ENCODE assay signal across 18 cellular contexts in genomic region chr12:7711133-7711532, GRCh38. TPM values are rescaled to one million over a fixed set of nuclear protein-coding genes. Genes with fewer than 3 reads are reported as not detected.
DNase-seq lines count a peak whose midpoint lies in the region; ATAC-seq and TF ChIP-seq lines count a peak whose summit lies in the region.
"Had no signal": no experiment of that assay in that cellular context is flagged by ENCODE, and none has a peak within 500 bp of the region (broad histone marks: within the 10 kb centered on the region; RNA-seq: fewer than 3 reads in every experiment).

DPPA3 (plus strand) TSS chr12:7711433; CDS start chr12:7711571, 138 bp downstream.

- CTCF ChIA-PET in OCI-LY7 (lab: Charles Lee; ENCODE audit: unreplicated experiment), result no interaction called here

- H2AFZ ChIP-seq in hepatocyte, result no peak within 1 kb of the TSS
- no peak within 1 kb of the TSS for H2AFZ ChIP-seq in OCI-LY7 (ENCODE audit: low read length)

- H4K20me1 ChIP-seq in hepatocyte (ENCODE audit: insufficient read depth, poor library complexity, severe bottlenecking), result no peaks in the 10 kb centered on the region
- H4K20me1 ChIP-seq in OCI-LY7 (ENCODE audit: insufficient read depth, low read length), result no peaks in the 10 kb centered on the region
- H4K20me1 ChIP-seq: BLaER1 had no signal

- POLR2A ChIA-PET in OCI-LY7 (lab: Charles Lee), result interaction anchor here (0.7 kb wide), 1 partner anchor 824 kb away, joined by 5 read pairs; no protein-coding TSS in a partner anchor

- H3K27ac ChIP-seq in cardiac muscle cell, result peak within 1 kb of the TSS; percentile 68
- no peak within 1 kb of the TSS for H3K27ac ChIP-seq in left ventricle myocardium inferior (replicated peaks)
- H3K27ac ChIP-seq in ectodermal cell (ENCODE audit: insufficient read depth, low read depth, low read length, poor library complexity, severe bottlenecking), result peak within 1 kb of the TSS; percentile 26
- H3K27ac ChIP-seq in hepatocyte, result no peak within 1 kb of the TSS
- H3K27ac ChIP-seq in OCI-LY7 (ENCODE audit: low read depth, low read length, poor library complexity, severe bottlenecking), result no peak within 1 kb of the TSS
- H3K27ac ChIP-seq: 22Rv1, BLaER1 had no signal

- no peaks in the 10 kb centered on the region for H3K4me1 Mint-ChIP-seq in T-helper 2 cell treated with Interferon-gamma antibody and Interleukin-4, amounts not matched to agents 5 μg/mL and 100 μg/mL, for 36 hours (ENCODE audit: low read depth)
- H3K4me1 Mint-ChIP-seq: CD14-positive monocyte; CD4-positive, alpha-beta memory T cell had no signal

- H3K4me2 ChIP-seq in hepatocyte, result peak within 1 kb of the TSS; percentile 27
- no peak within 1 kb of the TSS for H3K4me2 ChIP-seq in OCI-LY7 (ENCODE audit: low read length)
- H3K4me2 ChIP-seq: BLaER1 had no signal

- H3K27me3 ChIP-seq in cardiac muscle cell (no peaks in the 10 kb centered on the region), left ventricle myocardium inferior (ENCODE audit: low read depth) (peaks cover 29% of the 10 kb centered on the region), ectodermal cell (ENCODE audit: control insufficient read depth, insufficient read depth, low read length, poor library complexity, severe bottlenecking) (no peaks in the 10 kb centered on the region), hepatocyte (no peaks in the 10 kb centered on the region)
- H3K27me3 ChIP-seq: BLaER1 had no signal

- intact Hi-C loops in left ventricle myocardium inferior (cut with micrococcal nuclease) (no loop called here), OCI-LY7 (cut with micrococcal nuclease; ENCODE audit: unreplicated experiment) (no loop called here)

- H3K79me2 ChIP-seq in hepatocyte (no peaks in the 10 kb centered on the region), OCI-LY7 (ENCODE audit: insufficient read depth, low read depth, low read length) (no peaks in the 10 kb centered on the region)

- ATAC-seq in GM19324 (IDR thresholded peaks at IDR 0.05; ENCODE audit: low FRiP score, unreplicated experiment), result no peak
- ATAC-seq: HCT116 had no signal

- H3K9me2 ChIP-seq in hepatocyte (replicated peaks; ENCODE audit: insufficient read depth) (no peaks in the 10 kb centered on the region), OCI-LY7 (ENCODE audit: insufficient read depth, low read length) (no peaks in the 10 kb centered on the region)

- no peaks in the 10 kb centered on the region for H3K36me3 ChIP-seq in cardiac muscle cell
- no peaks in the 10 kb centered on the region for H3K36me3 ChIP-seq in left ventricle myocardium inferior
- H3K36me3 ChIP-seq in ectodermal cell (ENCODE audit: control insufficient read depth, insufficient read depth, low read length), result no peaks in the 10 kb centered on the region
- no peaks in the 10 kb centered on the region for H3K36me3 ChIP-seq in hepatocyte (replicated peaks; ENCODE audit: insufficient read depth, low read depth)
- no peaks in the 10 kb centered on the region for H3K36me3 ChIP-seq in OCI-LY7 (ENCODE audit: insufficient read depth, low read length)
- H3K36me3 ChIP-seq: BLaER1 had no signal

- no peaks in the 10 kb centered on the region for H3K9me3 Mint-ChIP-seq in T-helper 2 cell treated with Interferon-gamma antibody and Interleukin-4, amounts not matched to agents 5 μg/mL and 100 μg/mL, for 36 hours
- H3K9me3 Mint-ChIP-seq: CD4-positive, alpha-beta memory T cell had no signal

- DNase-seq in cardiac muscle cell (ENCODE audit: low read depth in 1 of 2, low spot score in 1 of 2) (no peak), left ventricle myocardium inferior (no peak), hepatocyte (ENCODE audit: low spot score) (no peak), OCI-LY7 (ENCODE audit: low spot score) (no peak)
- DNase-seq in T-helper 2 cell treated with Interferon-gamma antibody and Interleukin-4, amounts not matched to agents 5 μg/mL and 100 μg/mL, for 36 hours (ENCODE audit: low spot score), result no peak
- DNase-seq: Calu3; CD4-positive, alpha-beta memory T cell; DMS79 treated with DMSO at 0.1 percent for 48 hours; GF-D8; HFFc6 had no signal

- no peak within 1 kb of the TSS for H3K27ac Mint-ChIP-seq in T-helper 2 cell treated with Interferon-gamma antibody and Interleukin-4, amounts not matched to agents 5 μg/mL and 100 μg/mL, for 36 hours
- H3K27ac Mint-ChIP-seq: CD14-positive monocyte; CD4-positive, alpha-beta memory T cell; HFFc6 had no signal

- BruUV-seq in OCI-LY7 (replicated peaks; lab: Mats Ljungman, UMichigan), result no TSS peak

- TF ChIP-seq CTCF in cardiac muscle cell (IDR thresholded peaks at IDR 0.05; ENCODE audit: low read depth, low read length) (no peak), left ventricle myocardium inferior (IDR thresholded peaks at IDR 0.05; ENCODE audit: borderline replicate concordance) (no peak), hepatocyte (IDR thresholded peaks at IDR 0.05; ENCODE audit: poor library complexity) (no peak), OCI-LY7 (conservative IDR thresholded peaks at IDR 0.05; ENCODE audit: low read length) (no peak)

- H3K9me3 ChIP-seq in cardiac muscle cell (ENCODE audit: low read depth) (no peaks in the 10 kb centered on the region), left ventricle myocardium inferior (replicated peaks) (no peaks in the 10 kb centered on the region), ectodermal cell (ENCODE audit: control insufficient read depth, low read length) (no peaks in the 10 kb centered on the region), hepatocyte (ENCODE audit: low read depth) (no peaks in the 10 kb centered on the region), OCI-LY7 (ENCODE audit: low read length) (no peaks in the 10 kb centered on the region)
- H3K9me3 ChIP-seq: BLaER1 had no signal

- H3K27me3 Mint-ChIP-seq in T-helper 2 cell treated with Interferon-gamma antibody and Interleukin-4, amounts not matched to agents 5 μg/mL and 100 μg/mL, for 36 hours (ENCODE audit: low read depth), result no peaks in the 10 kb centered on the region

- H3K4me1 ChIP-seq in cardiac muscle cell (ENCODE audit: low read depth), result peaks cover 4% of the 10 kb centered on the region
- H3K4me1 ChIP-seq in left ventricle myocardium inferior, result no peaks in the 10 kb centered on the region
- no peaks in the 10 kb centered on the region for H3K4me1 ChIP-seq in ectodermal cell (ENCODE audit: control insufficient read depth, insufficient read depth, low read length)
- H3K4me1 ChIP-seq in hepatocyte (ENCODE audit: insufficient read depth), result no peaks in the 10 kb centered on the region
- no peaks in the 10 kb centered on the region for H3K4me1 ChIP-seq in OCI-LY7 (ENCODE audit: insufficient read depth, low read length, poor library complexity, severe bottlenecking)
- H3K4me1 ChIP-seq: BLaER1 had no signal

- no peak within 1 kb of the TSS for H3K4me3 ChIP-seq in cardiac muscle cell
- H3K4me3 ChIP-seq in left ventricle myocardium inferior, result no peak within 1 kb of the TSS
- H3K4me3 ChIP-seq in ectodermal cell (ENCODE audit: insufficient read depth, low read depth, low read length), result no peak within 1 kb of the TSS
- H3K4me3 ChIP-seq in hepatocyte, result no peak within 1 kb of the TSS
- H3K4me3 ChIP-seq in OCI-LY7 (ENCODE audit: low read depth, low read length, poor library complexity, severe bottlenecking), result no peak within 1 kb of the TSS
- H3K4me3 ChIP-seq: BLaER1 had no signal

- no peak within 1 kb of the TSS for H3K4me3 Mint-ChIP-seq in T-helper 2 cell treated with Interferon-gamma antibody and Interleukin-4, amounts not matched to agents 5 μg/mL and 100 μg/mL, for 36 hours
- H3K4me3 Mint-ChIP-seq: CD14-positive monocyte; CD4-positive, alpha-beta memory T cell; HFFc6 had no signal

- no peaks in the 10 kb centered on the region for H3K36me3 Mint-ChIP-seq in T-helper 2 cell treated with Interferon-gamma antibody and Interleukin-4, amounts not matched to agents 5 μg/mL and 100 μg/mL, for 36 hours (ENCODE audit: low read depth)
- H3K36me3 Mint-ChIP-seq: CD14-positive monocyte; CD4-positive, alpha-beta memory T cell had no signal

- 90 to 91% methylated on average over 7 of the region's 7 CpGs for WGBS in ectodermal cell, 2 experiments
- 23% methylated on average over 7 of the region's 7 CpGs for whole genome bisulfite sequencing in hepatocyte (ENCODE audit: low lambda C conversion rate, missing lambda C conversion rate)

RNA-seq across cellular contexts. Expression of gene DPPA3, which starts in this region (rescaled TPM):
- total RNA-seq in cardiac muscle cell (not detected in 2 replicates), left ventricle myocardium inferior (not detected), hepatocyte (0.23 TPM in 1 of 2 replicates, not detected in the other), OCI-LY7 (2022) (not detected in 2 replicates)
- polyA plus RNA-seq in cardiac muscle cell (not detected in 2 replicates), hepatocyte (0.80 TPM in 1 of 2 replicates, not detected in the other)
- polyA plus RNA-seq in ectodermal cell (2013, experiment 1 of 4), result not detected
- not detected for polyA plus RNA-seq in ectodermal cell (2013, experiment 2 of 4)
- not detected for polyA plus RNA-seq in ectodermal cell (2013, experiment 3 of 4)
- not detected for polyA plus RNA-seq in ectodermal cell (2013, experiment 4 of 4)
- total RNA-seq in OCI-LY7 (2014; rRNA removed; shearing (Covaris generic)), result 0.25 TPM in 1 of 2 replicates, not detected in the other
- total RNA-seq: A673; Calu3; CD4-positive, alpha-beta memory T cell; HFFc6 had no signal
- polyA plus RNA-seq: AG04450; CD14-positive monocyte; CD4-positive, alpha-beta memory T cell had no signal

Comparison
In these comparisons a context has a peak if more than half of its experiments do, and no peak if none do; other contexts are left out.
1. H3K27ac ChIP-seq: peak in cardiac muscle cell (single experiment) and ectodermal cell (single experiment); none in left ventricle myocardium inferior (single experiment), hepatocyte (single experiment) and OCI-LY7 (single experiment).